Comparison of ENCODE assay signal across 15 cellular contexts in genomic region chr3:277873-278272, GRCh38.
DNase-seq lines count a peak whose midpoint lies in the region; ATAC-seq, FAIRE-seq and TF ChIP-seq lines count a peak whose summit lies in the region.
"Had no signal": no experiment of that assay in that cellular context is flagged by ENCODE, and none has a peak within 500 bp of the region (broad histone marks: within the 10 kb centered on the region; RNA-seq: fewer than 3 reads in every experiment).

No MANE protein-coding gene starts in this region.

- peaks cover 20 to 67% of the 10 kb centered on the region in 2 donors for H3K4me1 Mint-ChIP-seq in stimulated activated naive B cell treated with anti-CD40 and anti-IgM and Interleukin-4, amounts not matched to agents 10 μg/mL and 1 μg/mL and 100 μg/mL, for 72 hours
- H3K4me1 Mint-ChIP-seq: activated naive CD4-positive, alpha-beta T cell treated with anti-CD3 and anti-CD28 coated beads, Interleukin-2, amount 10 ng/mL, durations not matched to agents 7 days and 5 days; CD14-positive monocyte had no signal

- SMC1A ChIA-PET in GM12878 (lab: Charles Lee; ENCODE audit: uncharacterized antibody, unreplicated experiment), result interaction anchor here (0.6 to 5.6 kb wide), 20 partner anchors 8 to 153 kb away, joined by 3 to 69 read pairs (median 6); no protein-coding TSS in a partner anchor

- ATAC-seq in HG03354 (IDR thresholded peaks at IDR 0.05; ENCODE audit: poor library complexity, severe bottlenecking, unreplicated experiment) (peak; percentile 22), GM12878 (peak; percentile 27)
- ATAC-seq in stimulated activated naive B cell treated with anti-CD40 and anti-IgM and Interleukin-4, amounts not matched to agents 10 μg/mL and 1 μg/mL and 100 μg/mL, for 72 hours (replicated peaks), result peak in 1 of 2 donors; percentile 22
- ATAC-seq: left ventricle myocardium superior had no signal

- no peak overlapping the region; the same call in 1 of the 2 replicates for H2AFZ ChIP-seq in GM12878 (ENCODE audit: control insufficient read depth, low read depth, low read length)

- no peaks in the 10 kb centered on the region for H3K36me3 ChIP-seq in GM12878 (ENCODE audit: control insufficient read depth in 2 of 2, insufficient read depth in 2 of 2, low read length in 1 of 2)
- H3K36me3 ChIP-seq: brain microvascular endothelial cell had no signal

- no peak for TF ChIP-seq EP300 in GM12878 (IDR thresholded peaks at IDR 0.05; ENCODE audit: borderline replicate concordance in 1 of 2, control insufficient read depth in 1 of 2, low read depth in 2 of 2, low read length in 2 of 2)

- no peaks in the 10 kb centered on the region for H3K27me3 ChIP-seq in GM12878 (replicated peaks in 1 of 2; ENCODE audit: control insufficient read depth in 2 of 2, insufficient read depth in 2 of 2, low read length in 1 of 2)
- H3K27me3 ChIP-seq: brain microvascular endothelial cell had no signal

- peaks cover 1% of the 10 kb centered on the region; the same call in 2 of the 3 replicates for H3K9me3 ChIP-seq in GM12878 (replicated peaks; ENCODE audit: control insufficient read depth, insufficient read depth, low read length)
- H3K9me3 ChIP-seq: SK-N-SH had no signal

- peak overlapping the region; percentile 13; the same call in 1 of the 2 replicates for H3K27ac ChIP-seq in GM12878 (ENCODE audit: control insufficient read depth, insufficient read depth)
- H3K27ac ChIP-seq: brain microvascular endothelial cell had no signal

- intact Hi-C loops in GM12878 (cut with micrococcal nuclease; ENCODE audit: unreplicated experiment), result loop anchor here (1.0 to 5.0 kb wide), 4 partner anchors 12 to 81 kb away; partner anchors contain the start of gene CHL1

- RAD21 ChIA-PET in GM12878 (lab: Charles Lee; ENCODE audit: unreplicated experiment), result interaction anchor here (0.6 to 5.2 kb wide), 12 partner anchors 8 to 235 kb away, joined by 3 to 113 read pairs (median 4); no protein-coding TSS in a partner anchor

- H3K4me3 ChIP-seq in GM12878, result 0 out of 2 replicates have a peak overlapping the region, but pooled peaks have one; percentile 12

- H3K79me2 ChIP-seq in GM12878 (ENCODE audit: control insufficient read depth, insufficient read depth, low read length), result no peaks in the 10 kb centered on the region

- no peaks in the 10 kb centered on the region for H3K27me3 Mint-ChIP-seq in stimulated activated naive B cell treated with anti-CD40 and anti-IgM and Interleukin-4, amounts not matched to agents 10 μg/mL and 1 μg/mL and 100 μg/mL, for 72 hours
- H3K27me3 Mint-ChIP-seq: activated naive CD4-positive, alpha-beta T cell treated with anti-CD3 and anti-CD28 coated beads, Interleukin-2, amount 10 ng/mL, durations not matched to agents 7 days and 5 days had no signal

- H3K36me3 Mint-ChIP-seq in stimulated activated naive B cell treated with anti-CD40 and anti-IgM and Interleukin-4, amounts not matched to agents 10 μg/mL and 1 μg/mL and 100 μg/mL, for 72 hours, result peaks cover 0 to 2% of the 10 kb centered on the region in 2 donors
- H3K36me3 Mint-ChIP-seq: activated naive CD4-positive, alpha-beta T cell treated with anti-CD3 and anti-CD28 coated beads, Interleukin-2, amount 10 ng/mL, durations not matched to agents 7 days and 5 days; CD14-positive monocyte; type B pancreatic cell had no signal

- BruUV-seq in GM12878 (replicated peaks; lab: Mats Ljungman, UMichigan), result no TSS peak

- peak overlapping the region; percentile 77 for H3K4me2 ChIP-seq in GM12878 (ENCODE audit: control insufficient read depth, insufficient read depth)
- H3K4me2 ChIP-seq: SK-N-SH had no signal

- H3K4me3 Mint-ChIP-seq in stimulated activated naive B cell treated with anti-CD40 and anti-IgM and Interleukin-4, amounts not matched to agents 10 μg/mL and 1 μg/mL and 100 μg/mL, for 72 hours, result peak overlapping the region; percentile 23 to 65
- H3K4me3 Mint-ChIP-seq: activated naive CD4-positive, alpha-beta T cell treated with anti-CD3 and anti-CD28 coated beads, Interleukin-2, amount 10 ng/mL, durations not matched to agents 7 days and 5 days; CD14-positive monocyte; type B pancreatic cell had no signal

- TF ChIP-seq POLR2A in GM19099 (IDR thresholded peaks at IDR 0.05; ENCODE audit: extremely low read depth, insufficient read length, low read depth), result peak; percentile 0
- no peak for TF ChIP-seq POLR2A in GM12878 (IDR thresholded peaks at IDR 0.05; ENCODE audit: low read depth, low read length)

- 0% methylated on average over 1 of the region's 1 CpG for WGBS in GM12878 (ENCODE audit: insufficient coverage, insufficient replicate concordance, low lambda C conversion rate, missing lambda C conversion rate)

- H3K9ac ChIP-seq in GM12878 (ENCODE audit: control insufficient read depth, insufficient read depth, low read length), result no peak overlapping the region; the same call in 1 of the 2 replicates
- H3K9ac ChIP-seq: SK-N-SH had no signal

- TF ChIP-seq CTCF in GM12878 (IDR thresholded peaks at IDR 0.05 in 2 of 3, conservative IDR thresholded peaks at IDR 0.05 in 1 of 3; ENCODE audit: control insufficient read depth in 2 of 3, extremely low read depth in 1 of 3, insufficient read depth in 1 of 3, low read depth in 3 of 3, low read length in 3 of 3), result no peak

- no peaks in the 10 kb centered on the region for H4K20me1 ChIP-seq in GM12878 (ENCODE audit: control insufficient read depth, insufficient read depth)

- peaks cover 4% of the 10 kb centered on the region in 2 donors for H3K9me3 Mint-ChIP-seq in stimulated activated naive B cell treated with anti-CD40 and anti-IgM and Interleukin-4, amounts not matched to agents 10 μg/mL and 1 μg/mL and 100 μg/mL, for 72 hours
- H3K9me3 Mint-ChIP-seq: type B pancreatic cell had no signal

- TF ChIP-seq RAD21 in GM12878 (IDR thresholded peaks at IDR 0.05; ENCODE audit: insufficient read depth, low read depth, low read length), result no peak

- H3K4me1 ChIP-seq in GM12878 (ENCODE audit: control insufficient read depth, insufficient read depth, low read length), result peaks cover 18% of the 10 kb centered on the region

- in situ Hi-C loops in GM12878 (cut with MboI), result no loop called here
- in situ Hi-C loops in G401 (cut with HindIII; ENCODE audit: low sequenced_read_pairs), result no loop called here

- POLR2A ChIA-PET in GM12878 (lab: Charles Lee), result interaction anchor here (1.0 to 3.6 kb wide), 5 partner anchors 12 to 76 kb away, joined by 3 to 22 read pairs (median 5); no protein-coding TSS in a partner anchor

- H3K27ac Mint-ChIP-seq in stimulated activated naive B cell treated with anti-CD40 and anti-IgM and Interleukin-4, amounts not matched to agents 10 μg/mL and 1 μg/mL and 100 μg/mL, for 72 hours, result peak overlapping the region; percentile 95
- H3K27ac Mint-ChIP-seq: activated naive CD4-positive, alpha-beta T cell treated with anti-CD3 and anti-CD28 coated beads, Interleukin-2, amount 10 ng/mL, durations not matched to agents 7 days and 5 days; CD14-positive monocyte; type B pancreatic cell had no signal

- peak; percentile 75 for FAIRE-seq in GM12878 (lab: Jason Lieb, UNC)

- DNase-seq in GM12878 (ENCODE audit: low read depth, low spot score), result no peak
- no peak for DNase-seq in stimulated activated naive B cell treated with anti-CD40 and anti-IgM and Interleukin-4, amounts not matched to agents 10 μg/mL and 1 μg/mL and 100 μg/mL, for 72 hours
- DNase-seq in NCI-H187 (lab: John Stamatoyannopoulos, UW), result no peak
- no peak for DNase-seq in G401 (ENCODE audit: low spot score)
- no peak for DNase-seq in GOT3 (lab: John Stamatoyannopoulos, UW)
- DNase-seq: activated naive CD4-positive, alpha-beta T cell treated with anti-CD3 and anti-CD28 coated beads, Interleukin-2, amount 10 ng/mL, durations not matched to agents 7 days and 5 days; brain microvascular endothelial cell; left ventricle myocardium superior; NCI-H1092 treated with DMSO at 0.1 percent for 48 hours; NCI-H2227 treated with DMSO at 0.1 percent for 48 hours; SK-N-SH had no signal

- CTCF ChIA-PET in GM12878 (lab: Yijun Ruan, JAX), result interaction anchor here (1.3 to 3.6 kb wide), 5 partner anchors 12 to 76 kb away, joined by 4 to 37 read pairs (median 6); no protein-coding TSS in a partner anchor

TF ChIP-seq in GM12878, 131 proteins besides CTCF, POLR2A, EP300 and RAD21:
- TF ChIP-seq SPI1 (IDR thresholded peaks at IDR 0.05; ENCODE audit: borderline replicate concordance, insufficient read depth, low read depth, low read length), result peak; percentile 26; the same call in 1 of the 2 replicates
- TF ChIP-seq CEBPB (IDR thresholded peaks at IDR 0.05; ENCODE audit: borderline replicate concordance in 1 of 2, low read depth in 2 of 2, low read length in 2 of 2), result no peak
- TF ChIP-seq ETV6 (conservative IDR thresholded peaks at IDR 0.05 in 1 of 2, IDR thresholded peaks at IDR 0.05 in 1 of 2; ENCODE audit: borderline replicate concordance in 1 of 2, low read depth in 1 of 2), result peak in 1 of 2 experiments; percentile 6; a peak in 1 of 4 replicates
- TF ChIP-seq BHLHE40 (IDR thresholded peaks at IDR 0.05; ENCODE audit: borderline replicate concordance in 1 of 2, low read depth in 2 of 2, low read length in 1 of 2), result peak in 1 of 2 experiments; percentile 63; a peak in 2 of 4 replicates
TF ChIP-seq in GM12878: peak in this region for 3.
